Comparison of ENCODE assay signal across 36 cellular contexts in the genomic region with DNA sequence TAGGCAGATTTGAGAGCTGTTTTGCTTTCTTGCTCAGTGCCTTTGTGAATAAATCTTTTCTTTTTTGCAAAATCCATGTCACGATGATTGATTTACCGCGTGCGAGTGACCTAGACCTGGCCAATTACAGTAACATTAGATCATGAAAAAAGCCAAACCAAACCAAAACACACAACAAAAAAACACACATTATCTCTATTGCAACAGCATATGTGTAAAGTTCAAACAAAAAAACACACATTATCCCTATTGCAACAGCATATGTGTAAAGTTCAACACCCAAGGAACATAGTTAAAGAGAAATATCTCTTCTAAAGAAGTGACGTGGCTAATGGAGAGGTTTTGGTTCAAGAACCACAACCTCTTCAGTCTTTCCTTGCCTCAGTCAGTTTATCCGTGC.
"Had no signal": no experiment of that assay in that cellular context is flagged by ENCODE, and none has a peak within 500 bp of the region (broad histone marks: within the 10 kb centered on the region; RNA-seq: fewer than 3 reads in every experiment).

No MANE protein-coding gene starts in this region.

- H3K27ac ChIP-seq: adrenal gland, body of pancreas, brain microvascular endothelial cell, breast epithelium, VCaP had no signal

- H3K4me3 ChIP-seq: adrenal gland, body of pancreas, breast epithelium had no signal

- H3K27me3 ChIP-seq: adrenal gland, body of pancreas, brain microvascular endothelial cell, breast epithelium had no signal

- H3K4me1 Mint-ChIP-seq: activated B cell treated with CpG ODN at 0.5 μM for 24 hours; activated CD4-positive, alpha-beta T cell treated with anti-CD3 and anti-CD28 coated beads, Interleukin-2, amount 10 ng/mL, durations not matched to agents 24 days and 14 days; activated naive CD8-positive, alpha-beta T cell treated with anti-CD3 and anti-CD28 coated beads for 36 hours; activated T-helper 17 cell treated with anti-CD3 and anti-CD28 coated beads, Interleukin-2, amount 50 U/mL, for 72 hours; T-cell had no signal

- H3K9me3 ChIP-seq: adrenal gland, body of pancreas, breast epithelium had no signal

- H3K36me3 ChIP-seq: adrenal gland, brain microvascular endothelial cell, breast epithelium had no signal

- H3K36me3 Mint-ChIP-seq: activated CD4-positive, alpha-beta memory T cell treated with anti-CD3 and anti-CD28 coated beads for 36 hours; activated naive CD8-positive, alpha-beta T cell treated with anti-CD3 and anti-CD28 coated beads for 36 hours; T-cell had no signal

- H3K27ac Mint-ChIP-seq: activated B cell treated with CpG ODN at 0.5 μM for 24 hours; activated CD4-positive, alpha-beta memory T cell treated with anti-CD3 and anti-CD28 coated beads for 36 hours; activated CD4-positive, alpha-beta T cell treated with anti-CD3 and anti-CD28 coated beads, Interleukin-2, amount 10 ng/mL, durations not matched to agents 24 days and 14 days; activated CD8-positive, alpha-beta T cell treated with anti-CD3 and anti-CD28 coated beads for 36 hours; activated naive CD4-positive, alpha-beta T cell treated with anti-CD3 and anti-CD28 coated beads for 36 hours; activated naive CD4-positive, alpha-beta T cell treated with anti-CD3 and anti-CD28 coated beads, Interleukin-2, amount 50 U/mL, for 72 hours; activated naive CD8-positive, alpha-beta T cell treated with anti-CD3 and anti-CD28 coated beads for 36 hours; activated T-cell treated with anti-CD3 and anti-CD28 coated beads, Interleukin-2, amount 50 U/mL, for 72 hours; activated T-helper 1 cell treated with anti-CD3 and anti-CD28 coated beads, Interleukin-12 subunit alpha, Interleukin-12 subunit beta, Interleukin-2, Interleukin-4 antibody, amounts not matched to agents 30 ng/mL and 10 ng/mL and 1 ng/mL, durations not matched to agents 14 hours and 24 hours and 36 hours; activated T-helper 17 cell treated with anti-CD3 and anti-CD28 coated beads, Interleukin-2, amount 50 U/mL, for 72 hours; T-cell; T-helper 2 cell treated with Interferon-gamma antibody and Interleukin-4, amounts not matched to agents 5 μg/mL and 100 μg/mL, for 36 hours had no signal

- H3K4me1 ChIP-seq: adrenal gland, body of pancreas, breast epithelium had no signal

- H3K27me3 Mint-ChIP-seq: activated B cell treated with CpG ODN at 0.5 μM for 24 hours; activated CD4-positive, alpha-beta memory T cell treated with anti-CD3 and anti-CD28 coated beads for 36 hours; activated CD4-positive, alpha-beta T cell treated with anti-CD3 and anti-CD28 coated beads, Interleukin-2, amount 10 ng/mL, durations not matched to agents 24 days and 14 days; activated CD8-positive, alpha-beta T cell treated with anti-CD3 and anti-CD28 coated beads for 36 hours; activated naive CD8-positive, alpha-beta T cell treated with anti-CD3 and anti-CD28 coated beads for 36 hours; activated T-helper 17 cell treated with anti-CD3 and anti-CD28 coated beads, Interleukin-2, amount 50 U/mL, for 72 hours; T-cell had no signal

- H3K4me3 Mint-ChIP-seq: activated B cell treated with CpG ODN at 0.5 μM for 24 hours; activated CD4-positive, alpha-beta memory T cell treated with anti-CD3 and anti-CD28 coated beads for 36 hours; activated CD4-positive, alpha-beta T cell treated with anti-CD3 and anti-CD28 coated beads, Interleukin-2, amount 10 ng/mL, durations not matched to agents 24 days and 14 days; activated CD8-positive, alpha-beta T cell treated with anti-CD3 and anti-CD28 coated beads for 36 hours; activated naive CD4-positive, alpha-beta T cell treated with anti-CD3 and anti-CD28 coated beads for 36 hours; activated naive CD8-positive, alpha-beta T cell treated with anti-CD3 and anti-CD28 coated beads for 36 hours; activated T-cell treated with anti-CD3 and anti-CD28 coated beads, Interleukin-2, amount 50 U/mL, for 4 hours; activated T-cell treated with anti-CD3 and anti-CD28 coated beads, Interleukin-2, amount 50 U/mL, for 72 hours; activated T-helper 1 cell treated with anti-CD3 and anti-CD28 coated beads, Interleukin-12 subunit alpha, Interleukin-12 subunit beta, Interleukin-2, Interleukin-4 antibody, amounts not matched to agents 30 ng/mL and 10 ng/mL and 1 ng/mL, durations not matched to agents 14 hours and 24 hours and 36 hours; activated T-helper 17 cell treated with anti-CD3 and anti-CD28 coated beads, Interleukin-2, amount 50 U/mL, for 72 hours; T-cell; T-helper 2 cell treated with Interferon-gamma antibody and Interleukin-4, amounts not matched to agents 5 μg/mL and 100 μg/mL, for 36 hours had no signal

- ATAC-seq: activated CD8-positive, alpha-beta T cell treated with anti-CD3 and anti-CD28 coated beads for 36 hours; activated naive CD4-positive, alpha-beta T cell treated with anti-CD3 and anti-CD28 coated beads, Interleukin-2, amount 50 U/mL, for 72 hours; activated T-cell treated with anti-CD3 and anti-CD28 coated beads, Interleukin-2, amount 50 U/mL, for 4 hours; activated T-cell treated with anti-CD3 and anti-CD28 coated beads, Interleukin-2, amount 50 U/mL, for 72 hours; activated T-helper 17 cell treated with anti-CD3 and anti-CD28 coated beads, Interleukin-2, amount 50 U/mL, for 72 hours; body of pancreas; T-cell had no signal

- DNase-seq: activated B cell treated with CpG ODN at 0.5 μM for 24 hours; activated CD4-positive, alpha-beta memory T cell treated with anti-CD3 and anti-CD28 coated beads for 36 hours; activated CD4-positive, alpha-beta T cell treated with anti-CD3 and anti-CD28 coated beads for 4 hours; activated CD4-positive, alpha-beta T cell treated with anti-CD3 and anti-CD28 coated beads, Interleukin-2, amount 10 ng/mL, durations not matched to agents 24 days and 14 days; activated CD4-positive, alpha-beta T cell treated with anti-CD3 and anti-CD28 coated beads, Interleukin-2, amount 50 U/mL, for 1 hour; activated CD4-positive, alpha-beta T cell treated with anti-CD3 and anti-CD28 coated beads, Interleukin-2, amount 50 U/mL, for 4 hours; activated CD4-positive, CD25-positive, alpha-beta regulatory T cell treated with anti-CD3 and anti-CD28 coated beads, Interleukin-2, amount 50 U/mL, for 72 hours; activated CD8-positive, alpha-beta memory T cell treated with anti-CD3 and anti-CD28 coated beads, Interleukin-2, amount 50 U/mL, for 4 hours; activated CD8-positive, alpha-beta T cell treated with anti-CD3 and anti-CD28 coated beads for 36 hours; activated effector memory CD4-positive, alpha-beta T cell treated with anti-CD3 and anti-CD28 coated beads, Interleukin-2, amount 50 U/mL, for 16 hours; activated gamma-delta T cell treated with Interleukin-2 at 50 U/mL for 16 hours; activated naive CD4-positive, alpha-beta T cell; activated naive CD4-positive, alpha-beta T cell treated with anti-CD3 and anti-CD28 coated beads for 36 hours; activated naive CD4-positive, alpha-beta T cell treated with anti-CD3 and anti-CD28 coated beads, Interleukin-2, amount 50 U/mL, for 16 hours; activated naive CD8-positive, alpha-beta T cell treated with anti-CD3 and anti-CD28 coated beads for 36 hours; activated T-cell treated with anti-CD3 and anti-CD28 coated beads for 4 hours; activated T-cell treated with anti-CD3 and anti-CD28 coated beads, Interleukin-2, amount 50 U/mL, for 1 hour; activated T-cell treated with anti-CD3 and anti-CD28 coated beads, Interleukin-2, amount 50 U/mL, for 4 hours; activated T-cell treated with anti-CD3 and anti-CD28 coated beads, Interleukin-2, amount 50 U/mL, for 72 hours; adrenal gland; amniotic stem cell; aorta; body of pancreas; brain microvascular endothelial cell; central memory CD4-positive, alpha-beta T cell; T-cell; T-helper 2 cell; T-helper 9 cell had no signal

- FAIRE-seq: astrocyte, TTC549 had no signal
